ENCODE assay signal across 8 cellular contexts in genomic region chrX:154490021-154490413, GRCh38. TPM values are rescaled to one million over a fixed set of nuclear protein-coding genes. Genes with fewer than 3 reads are reported as not detected.
DNase-seq lines count a peak whose midpoint lies in the region; ATAC-seq and TF ChIP-seq lines count a peak whose summit lies in the region.

No MANE protein-coding gene starts in this region.

- H3K9ac ChIP-seq in duodenal mucosa (ENCODE audit: low read depth in 1 of 2, low read length in 2 of 2), result peak overlapping the region; percentile 76 to 84

- H3K9me3 ChIP-seq in SJSA1 (replicated peaks) (no peaks in the 10 kb centered on the region), duodenal mucosa (ENCODE audit: control insufficient read depth in 1 of 2, low read length in 2 of 2) (no peaks in the 10 kb centered on the region), mononuclear cell (ENCODE audit: low read depth, low read length) (no peaks in the 10 kb centered on the region), upper lobe of left lung (no peaks in the 10 kb centered on the region)

- TF ChIP-seq POLR2A in upper lobe of left lung (IDR thresholded peaks at IDR 0.05), result no peak

- no peaks in the 10 kb centered on the region for H3K27me3 ChIP-seq in SJSA1 (replicated peaks)
- H3K27me3 ChIP-seq in duodenal mucosa (ENCODE audit: control insufficient read depth in 1 of 2, insufficient read depth in 2 of 2, low read length in 2 of 2), result no peaks in the 10 kb centered on the region
- H3K27me3 ChIP-seq in mononuclear cell (ENCODE audit: insufficient read depth, low read length), result no peaks in the 10 kb centered on the region
- H3K27me3 ChIP-seq in upper lobe of left lung, result no peaks in the 10 kb centered on the region

- H3K4me1 ChIP-seq in SJSA1 (replicated peaks), result peaks cover 26% of the 10 kb centered on the region
- H3K4me1 ChIP-seq in duodenal mucosa (ENCODE audit: control insufficient read depth in 1 of 2, insufficient read depth in 2 of 2, low read length in 2 of 2), result peaks cover 15 to 21% of the 10 kb centered on the region in 2 donors
- peaks cover 32% of the 10 kb centered on the region for H3K4me1 ChIP-seq in mononuclear cell (ENCODE audit: insufficient read depth, low read length)
- peaks cover 5 to 46% (median 16%) of the 10 kb centered on the region in 4 donors for H3K4me1 ChIP-seq in upper lobe of left lung

- peak; percentile 15 for DNase-seq in activated naive CD4-positive, alpha-beta T cell treated with Interleukin-2 at 50 U/mL for 16 hours
- no peak for DNase-seq in activated naive CD4-positive, alpha-beta T cell (lab: John Stamatoyannopoulos, UW)
- DNase-seq in SJSA1 (ENCODE audit: low read depth in 1 of 2, low spot score in 2 of 2) (peak; percentile 55 to 58), upper lobe of left lung (no peak), foreskin melanocyte (no peak)

- no peak for TF ChIP-seq EP300 in upper lobe of left lung (IDR thresholded peaks at IDR 0.05)

- ATAC-seq in HG02981 (IDR thresholded peaks at IDR 0.05; ENCODE audit: unreplicated experiment) (peak; percentile 26), upper lobe of left lung (ENCODE audit: low FRiP score in 2 of 2) (peak in 1 of 2 donors; percentile 30)

- 0 to 30% methylated on average over 1 to 19 of the region's 19 CpGs for WGBS in upper lobe of left lung, 2 donors

- H3K4me3 ChIP-seq in SJSA1, result peak overlapping the region; percentile 80
- H3K4me3 ChIP-seq in duodenal mucosa (ENCODE audit: low read depth in 1 of 2, low read length in 2 of 2), result peak overlapping the region; percentile 73 to 75
- peak overlapping the region; percentile 46 for H3K4me3 ChIP-seq in mononuclear cell (ENCODE audit: low read length)
- H3K4me3 ChIP-seq in upper lobe of left lung, result peak overlapping the region; percentile 22 to 74 (median 60)

- peak overlapping the region; percentile 61 for H3K27ac ChIP-seq in SJSA1
- peak overlapping the region; percentile 81 for H3K27ac ChIP-seq in duodenal mucosa (ENCODE audit: low read depth, low read length)
- peak overlapping the region; percentile 88 to 93 (median 92) for H3K27ac ChIP-seq in upper lobe of left lung

- H3K36me3 ChIP-seq in SJSA1 (peaks cover 21% of the 10 kb centered on the region), duodenal mucosa (ENCODE audit: control insufficient read depth in 1 of 2, insufficient read depth in 2 of 2, low read length in 2 of 2) (no peaks in the 10 kb centered on the region), upper lobe of left lung (peaks cover 0 to 9% (median 2%) of the 10 kb centered on the region in 4 donors)

- no peak for TF ChIP-seq CTCF in upper lobe of left lung (IDR thresholded peaks at IDR 0.05)

RNA-seq across cellular contexts. Expression of gene SLC10A3, which starts 0.4 kb away (rescaled TPM):
- total RNA-seq in SJSA1 (2014; rRNA removed; shearing (Covaris generic)), result 10.1 and 19.9 TPM in 2 replicates
- total RNA-seq in mononuclear cell (15.0 TPM), upper lobe of left lung (10 to 100 TPM; 16.8 to 33.4 (median 28.7) TPM)

RNA-seq across cellular contexts. Expression of gene UBL4A, which starts 3.6 kb away (rescaled TPM):
- 23.7 and 39.1 TPM in 2 replicates for total RNA-seq in SJSA1 (2014; rRNA removed; shearing (Covaris generic))
- total RNA-seq in mononuclear cell, result 15.2 TPM
- total RNA-seq in upper lobe of left lung, result 10 to 100 TPM; 13.6 to 52.2 (median 43.8) TPM

RNA-seq across cellular contexts. Expression of gene LAGE3, which starts 10.9 kb away (rescaled TPM):
- total RNA-seq in SJSA1 (2014; rRNA removed; shearing (Covaris generic)), result 42.5 and 47.7 TPM in 2 replicates
- 2.6 TPM for total RNA-seq in mononuclear cell
- total RNA-seq in upper lobe of left lung, result 10 to 100 TPM; 16.6 to 25.4 (median 20.2) TPM

RNA-seq across cellular contexts. Expression of gene FAM3A, which starts 26.0 kb away (rescaled TPM):
- total RNA-seq in SJSA1 (2014; rRNA removed; shearing (Covaris generic)), result 19.6 and 28.8 TPM in 2 replicates
- total RNA-seq in mononuclear cell (12.8 TPM), upper lobe of left lung (10 to 100 TPM; 41.0 to 67.1 (median 49.3) TPM)

RNA-seq across cellular contexts. Expression of gene PLXNA3, which starts 31.9 kb away (rescaled TPM):
- total RNA-seq in SJSA1 (2014; rRNA removed; shearing (Covaris generic)), result 0.32 and 0.47 TPM in 2 replicates
- total RNA-seq in mononuclear cell (5.5 TPM), upper lobe of left lung (100 to 1,000 TPM in 1 of 6 donors, 10 to 100 TPM in 4, 1 to 10 TPM in 1; 7.9 to 195 (median 36.3) TPM)

Comparison
In these comparisons a context has a peak if more than half of its experiments do, and no peak if none do; other contexts are left out.
1. DNase-seq: peak in activated naive CD4-positive, alpha-beta T cell treated with Interleukin-2 at 50 U/mL for 16 hours (single experiment) and SJSA1 (2 of 2); none in activated naive CD4-positive, alpha-beta T cell (0 of 4), upper lobe of left lung (0 of 2) and foreskin melanocyte (single experiment).
2. Peak in every context shown above with its lines, with median percentiles within 50 percentile points of each other: H3K27ac ChIP-seq and H3K4me3 ChIP-seq.